ENCODE assay signal across 8 cellular contexts in the genomic region with DNA sequence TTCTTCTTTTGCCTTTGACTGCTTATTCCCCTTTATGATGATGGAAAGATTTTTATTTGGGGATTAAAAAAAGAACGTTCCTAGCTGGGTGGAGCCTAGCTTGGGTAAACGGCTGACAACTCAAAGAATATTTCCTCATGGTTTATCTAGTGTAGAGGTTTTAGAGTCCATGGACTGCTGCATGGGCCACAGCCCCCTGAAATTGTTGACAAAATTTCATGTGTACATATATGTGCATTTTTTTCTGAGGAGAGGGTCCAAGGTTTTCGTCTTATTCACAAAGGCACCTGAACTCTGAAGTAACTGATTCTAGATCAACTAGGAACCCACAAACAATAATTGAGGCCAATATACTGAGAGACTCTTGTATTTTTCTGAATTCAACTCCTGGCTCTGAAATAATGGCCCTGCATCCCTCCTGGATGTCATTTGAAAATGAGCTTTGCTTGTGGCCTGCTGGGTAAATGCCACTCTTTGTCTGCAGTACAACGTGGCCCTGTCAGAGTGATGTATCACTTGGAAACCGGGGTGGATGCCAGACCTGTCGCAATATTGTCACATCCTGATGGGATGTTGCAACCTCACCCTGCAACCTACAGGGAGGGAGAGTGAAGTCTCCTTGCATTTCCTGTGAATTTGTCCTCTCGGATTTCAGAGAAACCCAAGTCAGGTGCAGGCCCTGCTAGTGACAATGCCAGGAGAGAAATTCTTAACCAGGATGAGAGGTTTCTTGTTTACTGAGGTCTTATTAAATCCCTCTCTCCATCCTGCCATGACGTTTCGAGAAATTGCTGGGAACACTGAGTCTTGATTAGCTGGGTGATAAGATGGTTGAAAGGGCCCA. TPM values are rescaled to one million over a fixed set of nuclear protein-coding genes. Genes with fewer than 3 reads are reported as not detected.
DNase-seq lines count a peak whose midpoint lies in the region; ATAC-seq lines count a peak whose summit lies in the region.

No MANE protein-coding gene starts in this region.

- intact Hi-C loops in left ventricle myocardium superior (cut with micrococcal nuclease): no loop called here
- intact Hi-C loops in activated T-helper 2 cell treated with anti-CD3 and anti-CD28 coated beads, Interferon-gamma antibody, Interleukin-2, Interleukin-4, amounts not matched to agents 10 μg/mL and 5 μg/mL and 100 μg/mL, durations not matched to agents 14 hours and 24 hours and 36 hours (cut with micrococcal nuclease): loop anchor here (10.0 kb wide), 3 partner anchors 520 to 920 kb away; a partner anchor contains a TSS

- H3K9me3 Mint-ChIP-seq in activated T-helper 2 cell treated with anti-CD3 and anti-CD28 coated beads, Interferon-gamma antibody, Interleukin-2, Interleukin-4, amounts not matched to agents 10 μg/mL and 5 μg/mL and 100 μg/mL, durations not matched to agents 14 hours and 24 hours and 36 hours: no peaks in the 10 kb centered on the region

- H3K27ac ChIP-seq in substantia nigra (ENCODE audit: low read depth, low read length, poor library complexity, severe bottlenecking): peak overlapping the region; percentile 78

- no peak overlapping the region for H3K27ac Mint-ChIP-seq in activated T-helper 2 cell treated with anti-CD3 and anti-CD28 coated beads, Interferon-gamma antibody, Interleukin-2, Interleukin-4, amounts not matched to agents 10 μg/mL and 5 μg/mL and 100 μg/mL, durations not matched to agents 14 hours and 24 hours and 36 hours

- H3K4me3 Mint-ChIP-seq in activated T-helper 2 cell treated with anti-CD3 and anti-CD28 coated beads, Interferon-gamma antibody, Interleukin-2, Interleukin-4, amounts not matched to agents 10 μg/mL and 5 μg/mL and 100 μg/mL, durations not matched to agents 14 hours and 24 hours and 36 hours (ENCODE audit: low read depth): no peak overlapping the region

- peaks cover 53% of the 10 kb centered on the region for H3K27me3 Mint-ChIP-seq in activated T-helper 2 cell treated with anti-CD3 and anti-CD28 coated beads, Interferon-gamma antibody, Interleukin-2, Interleukin-4, amounts not matched to agents 10 μg/mL and 5 μg/mL and 100 μg/mL, durations not matched to agents 14 hours and 24 hours and 36 hours (ENCODE audit: low read depth)

- peak; percentile 57 for ATAC-seq in left ventricle myocardium superior

- peaks cover 31% of the 10 kb centered on the region for H3K4me1 Mint-ChIP-seq in activated T-helper 2 cell treated with anti-CD3 and anti-CD28 coated beads, Interferon-gamma antibody, Interleukin-2, Interleukin-4, amounts not matched to agents 10 μg/mL and 5 μg/mL and 100 μg/mL, durations not matched to agents 14 hours and 24 hours and 36 hours (ENCODE audit: low read depth)

- no peaks in the 10 kb centered on the region for H3K36me3 Mint-ChIP-seq in activated T-helper 2 cell treated with anti-CD3 and anti-CD28 coated beads, Interferon-gamma antibody, Interleukin-2, Interleukin-4, amounts not matched to agents 10 μg/mL and 5 μg/mL and 100 μg/mL, durations not matched to agents 14 hours and 24 hours and 36 hours (ENCODE audit: low read depth)

- DNase-seq in HS-27A (ENCODE audit: low read depth) (peak; percentile 46), RPMI7951 (ENCODE audit: low read depth) (peak; percentile 93), left ventricle myocardium superior (peak; percentile 41), substantia nigra (lab: John Stamatoyannopoulos, UW) (peak in 37 of 49 donors; percentile 9 to 75 (median 48)), NCI-H2227 treated with DMSO at 0.1 percent for 48 hours (lab: John Stamatoyannopoulos, UW) (no peak), GDM1 (lab: John Stamatoyannopoulos, UW) (no peak)
- DNase-seq in effector CD8-positive, alpha-beta T cell (lab: John Stamatoyannopoulos, UW): no peak
- no peak for DNase-seq in activated T-helper 2 cell treated with anti-CD3 and anti-CD28 coated beads, Interferon-gamma antibody, Interleukin-2, Interleukin-4, amounts not matched to agents 10 μg/mL and 5 μg/mL and 100 μg/mL, durations not matched to agents 14 hours and 24 hours and 36 hours (ENCODE audit: low spot score)

RNA-seq across cellular contexts. Expression of a gene that starts 33.8 kb away (rescaled TPM):
- 0.68 TPM in 1 of 2 replicates, not detected in the other for total RNA-seq in RPMI7951 (2014; rRNA removed; shearing (Covaris generic))
- total RNA-seq in left ventricle myocardium superior: 2.7 TPM
- not detected in 2 replicates for total RNA-seq in activated T-helper 2 cell treated with anti-CD3 and anti-CD28 coated beads, Interferon-gamma antibody, Interleukin-2, Interleukin-4, amounts not matched to agents 10 μg/mL and 5 μg/mL and 100 μg/mL, durations not matched to agents 14 hours and 24 hours and 36 hours

Comparison
In these comparisons a context has a peak if more than half of its experiments do, and no peak if none do; other contexts are left out.
1. DNase-seq: peak in HS-27A (single experiment), RPMI7951 (single experiment), left ventricle myocardium superior (single experiment) and substantia nigra (37 of 49); none in effector CD8-positive, alpha-beta T cell (single experiment), NCI-H2227 treated with DMSO at 0.1 percent for 48 hours (single experiment), GDM1 (single experiment) and activated T-helper 2 cell treated with anti-CD3 and anti-CD28 coated beads, Interferon-gamma antibody, Interleukin-2, Interleukin-4, amounts not matched to agents 10 μg/mL and 5 μg/mL and 100 μg/mL, durations not matched to agents 14 hours and 24 hours and 36 hours (single experiment).